In genomic region chr4:2248044-2248780, GRCh38 we compare ENCODE assay signal across 15 cellular contexts. TPM values are rescaled to one million over a fixed set of nuclear protein-coding genes. Genes with fewer than 3 reads are reported as not detected.
A peak's percentile ranks its signal among the peaks of the same experiment; 100 is the strongest.
DNase-seq lines count a peak whose midpoint lies in the region; ATAC-seq, FAIRE-seq and TF ChIP-seq lines count a peak whose summit lies in the region.
"Had no signal": no experiment of that assay in that cellular context is flagged by ENCODE, and none has a peak within 500 bp of the region (broad histone marks: within the 10 kb centered on the region; RNA-seq: fewer than 3 reads in every experiment).

No MANE protein-coding gene starts in this region.

- WGBS in pancreas, 2 donors = 86 to 89% methylated on average over 21 of the region's 21 CpGs

- TF ChIP-seq POLR2A in GM12892 (IDR thresholded peaks at IDR 0.05; ENCODE audit: low read depth, low read length) (no peak), endothelial cell of umbilical vein (IDR thresholded peaks at IDR 0.05; ENCODE audit: low read depth, low read length) (no peak)

- H3K4me1 ChIP-seq in endothelial cell of umbilical vein (ENCODE audit: control insufficient read depth, extremely low read depth, insufficient read depth, low read length) (no peaks in the 10 kb centered on the region), pancreas (no peaks in the 10 kb centered on the region), OCI-LY7 (ENCODE audit: insufficient read depth, low read length, poor library complexity, severe bottlenecking) (peaks cover 12% of the 10 kb centered on the region)

- BruUV-seq in endothelial cell of umbilical vein (replicated peaks; lab: Mats Ljungman, UMichigan) (TSS peak; percentile 10), OCI-LY7 (replicated peaks; lab: Mats Ljungman, UMichigan) (no TSS peak)

- CTCF ChIA-PET in endothelial cell of umbilical vein (lab: Charles Lee) (interaction anchor here (0.7 to 1.5 kb wide), 3 partner anchors 9 to 28 kb away, joined by 3 to 4 read pairs (median 3); no protein-coding TSS in a partner anchor), OCI-LY7 (lab: Charles Lee; ENCODE audit: unreplicated experiment) (no interaction called here)

- H3K9me3 ChIP-seq in endothelial cell of umbilical vein (replicated peaks; ENCODE audit: control insufficient read depth, insufficient read depth, low read length) = no peaks in the 10 kb centered on the region
- no peaks in the 10 kb centered on the region for H3K9me3 ChIP-seq in pancreas
- H3K9me3 ChIP-seq in OCI-LY7 (ENCODE audit: low read length) = no peaks in the 10 kb centered on the region
- H3K9me3 ChIP-seq: colonic mucosa had no signal

- no peaks in the 10 kb centered on the region for H3K79me2 ChIP-seq in endothelial cell of umbilical vein (ENCODE audit: control insufficient read depth, insufficient read depth, low read length)
- no peaks in the 10 kb centered on the region for H3K79me2 ChIP-seq in OCI-LY7 (ENCODE audit: insufficient read depth, low read depth, low read length)

- ATAC-seq in pancreas (no peak), GM18909 (IDR thresholded peaks at IDR 0.05; ENCODE audit: poor library complexity, unreplicated experiment) (no peak)
- ATAC-seq: esophagus mucosa had no signal

- H3K9me2 ChIP-seq in OCI-LY7 (ENCODE audit: insufficient read depth, low read length) = no peaks in the 10 kb centered on the region

- POLR2A ChIA-PET in endothelial cell of umbilical vein (lab: Charles Lee) = interaction anchor here (0.6 kb wide), 1 partner anchor 221 kb away, joined by 3 read pairs; the partner anchor contains the start of gene RNF4
- POLR2A ChIA-PET in OCI-LY7 (lab: Charles Lee) = no interaction called here

- TF ChIP-seq CTCF in endothelial cell of umbilical vein (IDR thresholded peaks at IDR 0.05; ENCODE audit: extremely low read depth in 1 of 2, insufficient read depth in 1 of 2, low read depth in 1 of 2, low read length in 2 of 2) = no peak
- TF ChIP-seq CTCF in pancreas (IDR thresholded peaks at IDR 0.05) = no peak
- TF ChIP-seq CTCF in OCI-LY7 (conservative IDR thresholded peaks at IDR 0.05; ENCODE audit: low read length) = no peak

- intact Hi-C loops in endothelial cell of umbilical vein (cut with micrococcal nuclease) = no loop called here
- intact Hi-C loops in pancreas (cut with DNase I) = no loop called here
- intact Hi-C loops in OCI-LY7 (cut with micrococcal nuclease; ENCODE audit: unreplicated experiment) = no loop called here

- H2AFZ ChIP-seq in endothelial cell of umbilical vein (ENCODE audit: low read depth, low read length) = no peak overlapping the region
- H2AFZ ChIP-seq in OCI-LY7 (ENCODE audit: low read length) = no peak overlapping the region

- no peak overlapping the region for H3K9ac ChIP-seq in endothelial cell of umbilical vein (replicated peaks; ENCODE audit: extremely low read depth, insufficient read depth, low read length)

- peak; percentile 58 for DNase-seq in activated effector memory CD4-positive, alpha-beta T cell treated with anti-CD3 and anti-CD28 coated beads, Interleukin-2, amount 50 U/mL, for 16 hours
- DNase-seq in activated effector memory CD4-positive, alpha-beta T cell treated with Interleukin-2 at 50 U/mL for 16 hours = no peak
- DNase-seq in GM12892 (ENCODE audit: insufficient read length) = peak; percentile 23
- DNase-seq in endothelial cell of umbilical vein (ENCODE audit: low read depth, low spot score) = no peak
- DNase-seq in pancreas = peak in 5 of 6 donors; percentile 5 to 43 (median 13)
- no peak for DNase-seq in OCI-LY7 (ENCODE audit: low spot score)
- DNase-seq in NCI-H1105 treated with DMSO at 0.1 percent for 48 hours (lab: John Stamatoyannopoulos, UW) = no peak
- DNase-seq: amygdala, colonic mucosa, hippocampal formation, MM.1S had no signal

- peaks cover 2 to 24% of the 10 kb centered on the region in 2 experiments for H3K36me3 ChIP-seq in endothelial cell of umbilical vein (ENCODE audit: control insufficient read depth in 2 of 2, extremely low read depth in 1 of 2, insufficient read depth in 2 of 2, low read length in 2 of 2)
- peaks cover 0 to 23% (median 0%) of the 10 kb centered on the region in 3 donors for H3K36me3 ChIP-seq in pancreas
- no peaks in the 10 kb centered on the region for H3K36me3 ChIP-seq in OCI-LY7 (ENCODE audit: insufficient read depth, low read length)

- H3K4me3 ChIP-seq in endothelial cell of umbilical vein (replicated peaks in 1 of 3; ENCODE audit: insufficient read depth in 1 of 3, low read depth in 1 of 3, low read length in 3 of 3) = no peak overlapping the region
- H3K4me3 ChIP-seq in pancreas = no peak overlapping the region
- no peak overlapping the region for H3K4me3 ChIP-seq in OCI-LY7 (ENCODE audit: low read depth, low read length, poor library complexity, severe bottlenecking)
- H3K4me3 ChIP-seq: colonic mucosa, lung, skin epidermis had no signal

- H3K9me1 ChIP-seq in endothelial cell of umbilical vein (replicated peaks; ENCODE audit: control insufficient read depth, extremely low read depth, insufficient read depth, low read length) = no peaks in the 10 kb centered on the region

- H4K20me1 ChIP-seq in endothelial cell of umbilical vein (replicated peaks; ENCODE audit: control insufficient read depth, extremely low read depth, insufficient read depth, low read length) (no peaks in the 10 kb centered on the region), OCI-LY7 (ENCODE audit: insufficient read depth, low read length) (no peaks in the 10 kb centered on the region)

- dilution Hi-C loops in endothelial cell of umbilical vein (cut with MboI; ENCODE audit: extremely low pct_ligation_motif_present, low sequenced_read_pairs) = no loop called here

- H3K27ac ChIP-seq in endothelial cell of umbilical vein (ENCODE audit: insufficient read depth, low read depth, low read length) (no peak overlapping the region), pancreas (no peak overlapping the region), OCI-LY7 (ENCODE audit: low read depth, low read length, poor library complexity, severe bottlenecking) (no peak overlapping the region)
- H3K27ac ChIP-seq: colonic mucosa, skin epidermis had no signal

- H3K4me2 ChIP-seq in endothelial cell of umbilical vein (ENCODE audit: insufficient read depth, low read length) (no peak overlapping the region), OCI-LY7 (ENCODE audit: low read length) (no peak overlapping the region)

- FAIRE-seq in GM12892 (lab: Jason Lieb, UNC) (no peak), endothelial cell of umbilical vein (lab: Jason Lieb, UNC) (no peak), pancreas (lab: Jason Lieb, UNC) (no peak)

- H3K27me3 ChIP-seq in endothelial cell of umbilical vein (ENCODE audit: control insufficient read depth in 2 of 2, insufficient read depth in 2 of 2, low read length in 2 of 2) (no peaks in the 10 kb centered on the region), pancreas (no peaks in the 10 kb centered on the region)
- H3K27me3 ChIP-seq: colonic mucosa had no signal

TF ChIP-seq in endothelial cell of umbilical vein, 7 proteins besides CTCF, POLR2A, EP300 and RAD21 (continues in another document):
- TF ChIP-seq MYC (IDR thresholded peaks at IDR 0.05; ENCODE audit: low read depth, low read length) (no peak), FOS (IDR thresholded peaks at IDR 0.05; ENCODE audit: borderline replicate concordance, insufficient read depth, low read length) (no peak), JUN (IDR thresholded peaks at IDR 0.05; ENCODE audit: borderline replicate concordance, insufficient read depth, insufficient read length, low read depth) (no peak)

RNA-seq across cellular contexts. Expression of gene HAUS3, which starts 6.3 kb away (rescaled TPM):
- 14.5 TPM for polyA plus RNA-seq in GM12892 (2012; ENCODE audit: missing spikeins)
- 15.9 and 16.0 TPM in 2 replicates for total RNA-seq in endothelial cell of umbilical vein
- polyA plus RNA-seq in endothelial cell of umbilical vein = 4.4 and 4.6 TPM in 2 replicates
- polyA plus RNA-seq in endothelial cell of umbilical vein (2011; cell fraction: cytosol; rRNA removed) = 3.8 TPM in 2 replicates
- polyA plus RNA-seq in endothelial cell of umbilical vein (2011; cell fraction: nucleus; rRNA removed) = 7.2 and 12.7 TPM in 2 replicates
- 7.3 and 11.5 TPM in 2 replicates for polyA plus RNA-seq in endothelial cell of umbilical vein (2012)
- 3.3 and 3.9 TPM in 2 replicates for polyA minus RNA-seq in endothelial cell of umbilical vein
- polyA minus RNA-seq in endothelial cell of umbilical vein (2011; cell fraction: cytosol; rRNA and poly(A)+ RNA removed) = 4.2 TPM
- 4.9 and 6.0 TPM in 2 replicates for polyA minus RNA-seq in endothelial cell of umbilical vein (2011; cell fraction: nucleus; rRNA and poly(A)+ RNA removed)
- 1 to 10 TPM; 4.1 to 7.9 (median 5.7) TPM for total RNA-seq in pancreas
- polyA plus RNA-seq in pancreas = 1 to 10 TPM; 8.5 to 9.6 TPM
- 15.9 and 20.1 TPM in 2 replicates for total RNA-seq in OCI-LY7 (2014; rRNA removed; shearing (Covaris generic))
- total RNA-seq in OCI-LY7 (2022) = 21.1 and 22.2 TPM in 2 replicates

RNA-seq across cellular contexts. Expression of gene POLN, which starts 6.3 kb away (rescaled TPM):
- polyA plus RNA-seq in GM12892 (2012; ENCODE audit: missing spikeins) = 1.5 TPM
- total RNA-seq in endothelial cell of umbilical vein = 3.1 and 4.2 TPM in 2 replicates
- polyA plus RNA-seq in endothelial cell of umbilical vein = 1.3 TPM in 2 replicates
- polyA plus RNA-seq in endothelial cell of umbilical vein (2011; cell fraction: cytosol; rRNA removed) = 0.34 and 0.93 TPM in 2 replicates
- polyA plus RNA-seq in endothelial cell of umbilical vein (2011; cell fraction: nucleus; rRNA removed) = 6.6 and 8.6 TPM in 2 replicates
- 1.4 and 1.5 TPM in 2 replicates for polyA plus RNA-seq in endothelial cell of umbilical vein (2012)
- polyA minus RNA-seq in endothelial cell of umbilical vein = 1.4 and 3.6 TPM in 2 replicates
- polyA minus RNA-seq in endothelial cell of umbilical vein (2011; cell fraction: cytosol; rRNA and poly(A)+ RNA removed) = not detected
- polyA minus RNA-seq in endothelial cell of umbilical vein (2011; cell fraction: nucleus; rRNA and poly(A)+ RNA removed) = 3.1 and 4.5 TPM in 2 replicates
- 1 to 10 TPM in 5 of 6 donors, under 1 TPM in 1; 0.95 to 2.3 (median 1.9) TPM for total RNA-seq in pancreas
- polyA plus RNA-seq in pancreas = 1 to 10 TPM; 2.5 to 3.6 TPM
- 2.7 and 4.4 TPM in 2 replicates for total RNA-seq in OCI-LY7 (2014; rRNA removed; shearing (Covaris generic))
- 3.5 and 4.0 TPM in 2 replicates for total RNA-seq in OCI-LY7 (2022)

RNA-seq across cellular contexts. Expression of gene MXD4, which starts 13.7 kb away (rescaled TPM):
- 5.0 TPM for polyA plus RNA-seq in GM12892 (2012; ENCODE audit: missing spikeins)
- total RNA-seq in endothelial cell of umbilical vein (59.2 and 62.7 TPM in 2 replicates), pancreas (10 to 100 TPM; 14.8 to 35.8 (median 24.7) TPM), OCI-LY7 (2022) (10.4 and 11.6 TPM in 2 replicates)
- polyA plus RNA-seq in endothelial cell of umbilical vein (74.1 and 88.8 TPM in 2 replicates), pancreas (10 to 100 TPM; 29.6 to 51.4 TPM)
- polyA plus RNA-seq in endothelial cell of umbilical vein (2011; cell fraction: cytosol; rRNA removed) = 42.5 and 59.1 TPM in 2 replicates
- polyA plus RNA-seq in endothelial cell of umbilical vein (2011; cell fraction: nucleus; rRNA removed) = 100 and 120 TPM in 2 replicates
- 38.2 and 54.6 TPM in 2 replicates for polyA plus RNA-seq in endothelial cell of umbilical vein (2012)
- polyA minus RNA-seq in endothelial cell of umbilical vein = 65.1 and 80.2 TPM in 2 replicates
- polyA minus RNA-seq in endothelial cell of umbilical vein (2011; cell fraction: cytosol; rRNA and poly(A)+ RNA removed) = 21.3 TPM
- 58.5 and 81.1 TPM in 2 replicates for polyA minus RNA-seq in endothelial cell of umbilical vein (2011; cell fraction: nucleus; rRNA and poly(A)+ RNA removed)
- 2.4 and 3.0 TPM in 2 replicates for total RNA-seq in OCI-LY7 (2014; rRNA removed; shearing (Covaris generic))

Comparison
In these comparisons a context has a peak if more than half of its experiments do, and no peak if none do; other contexts are left out.
1. DNase-seq: peak in activated effector memory CD4-positive, alpha-beta T cell treated with anti-CD3 and anti-CD28 coated beads, Interleukin-2, amount 50 U/mL, for 16 hours (single experiment), GM12892 (single experiment) and pancreas (5 of 6); none in activated effector memory CD4-positive, alpha-beta T cell treated with Interleukin-2 at 50 U/mL for 16 hours (single experiment), endothelial cell of umbilical vein (single experiment), OCI-LY7 (single experiment) and NCI-H1105 treated with DMSO at 0.1 percent for 48 hours (single experiment).